In genomic region chr9:107404086-107404590, GRCh38 we compare ENCODE assay signal across 20 cellular contexts.
DNase-seq lines count a peak whose midpoint lies in the region; ATAC-seq and TF ChIP-seq lines count a peak whose summit lies in the region.
"Had no signal": no experiment of that assay in that cellular context is flagged by ENCODE, and none has a peak within 500 bp of the region (broad histone marks: within the 10 kb centered on the region; RNA-seq: fewer than 3 reads in every experiment).

No MANE protein-coding gene starts in this region.

- in situ Hi-C loops in GM13976 (cut with MboI; ENCODE audit: low sequenced_read_pairs, unreplicated experiment) = no loop called here

- 33 to 39% (median 34%) methylated on average over 2 of the region's 2 CpGs for WGBS in heart left ventricle, 4 donors

- no peak overlapping the region for H3K4me2 ChIP-seq in osteoblast (ENCODE audit: insufficient read depth, low read length)
- H3K4me2 ChIP-seq: GM23338 had no signal

- intact Hi-C loops in heart left ventricle (cut with DNase I) = no loop called here

- no peak overlapping the region for H2AFZ ChIP-seq in osteoblast (ENCODE audit: low read length)
- H2AFZ ChIP-seq: GM23338 had no signal

- no peaks in the 10 kb centered on the region for H3K27me3 ChIP-seq in heart left ventricle
- H3K27me3 ChIP-seq in osteoblast (ENCODE audit: insufficient read depth, low read length) = peaks cover 20% of the 10 kb centered on the region

- TF ChIP-seq CTCF in heart left ventricle (IDR thresholded peaks at IDR 0.05) (no peak), osteoblast (IDR thresholded peaks at IDR 0.05; ENCODE audit: extremely low read depth, low read depth, low read length) (no peak), GM13976 (IDR thresholded peaks at IDR 0.05; ENCODE audit: borderline replicate concordance, control extremely low read depth, extremely low read depth, insufficient read depth, missing control alignments) (no peak)

- H3K27ac ChIP-seq in heart left ventricle = no peak overlapping the region
- H3K27ac ChIP-seq in osteoblast (ENCODE audit: low read depth, low read length) = no peak overlapping the region

- H3K79me2 ChIP-seq in osteoblast (ENCODE audit: insufficient read depth, low read length) = no peaks in the 10 kb centered on the region

- H4K20me1 ChIP-seq in osteoblast (ENCODE audit: insufficient read depth, low read length) = no peaks in the 10 kb centered on the region

- no peaks in the 10 kb centered on the region for H3K36me3 ChIP-seq in heart left ventricle
- H3K36me3 ChIP-seq in osteoblast (ENCODE audit: insufficient read depth, low read length) = no peaks in the 10 kb centered on the region

- no peak overlapping the region for H3K4me3 ChIP-seq in heart left ventricle
- H3K4me3 ChIP-seq in osteoblast (ENCODE audit: insufficient read depth, low read length) = no peak overlapping the region
- H3K4me3 ChIP-seq: GM23338 had no signal

- ATAC-seq in heart left ventricle (peak; percentile 72 to 88 (median 84)), HG03280 (IDR thresholded peaks at IDR 0.05; ENCODE audit: unreplicated experiment) (no peak), HG03159 (IDR thresholded peaks at IDR 0.05; ENCODE audit: unreplicated experiment) (no peak)
- ATAC-seq: GM23338, SK-N-SH treated with all-trans-retinoic acid at 6 μM for 48 hours had no signal

- no peak for TF ChIP-seq POLR2A in heart left ventricle (IDR thresholded peaks at IDR 0.05)

- DNase-seq in NCI-H2171 treated with DMSO at 0.1 percent for 48 hours (lab: John Stamatoyannopoulos, UW) (peak; percentile 19), NCI-H2171 (lab: John Stamatoyannopoulos, UW) (no peak), NCI-H82 (lab: John Stamatoyannopoulos, UW) (peak; percentile 80), heart left ventricle (no peak), osteoblast (ENCODE audit: insufficient read length, low spot score, missing footprints) (peak; percentile 27), GM13976 (ENCODE audit: low spot score) (no peak)
- DNase-seq: 8988T, DMS153, GDM1, HCEC 1CT, NCI-H1105, NCI-H2107, NCI-H345, NCI-H69, OCI-M1, SHP77 treated with DMSO at 0.1 percent for 48 hours had no signal

- H3K9me3 ChIP-seq in heart left ventricle = no peaks in the 10 kb centered on the region
- H3K9me3 ChIP-seq in osteoblast (ENCODE audit: low read depth, low read length) = no peaks in the 10 kb centered on the region

- H3K4me1 ChIP-seq in heart left ventricle (peaks cover 0 to 15% (median 1%) of the 10 kb centered on the region in 12 donors), osteoblast (ENCODE audit: insufficient read depth, low read length) (no peaks in the 10 kb centered on the region)

Comparison
In these comparisons a context has a peak if more than half of its experiments do, and no peak if none do; other contexts are left out.
1. DNase-seq: peak in NCI-H2171 treated with DMSO at 0.1 percent for 48 hours (single experiment), NCI-H82 (single experiment) and osteoblast (single experiment); none in NCI-H2171 (single experiment), heart left ventricle (0 of 5) and GM13976 (single experiment).
2. ATAC-seq: peak in heart left ventricle (4 of 4); none in HG03280 (single experiment) and HG03159 (single experiment).